Comparison of ENCODE assay signal across 8 cellular contexts in the genomic region with DNA sequence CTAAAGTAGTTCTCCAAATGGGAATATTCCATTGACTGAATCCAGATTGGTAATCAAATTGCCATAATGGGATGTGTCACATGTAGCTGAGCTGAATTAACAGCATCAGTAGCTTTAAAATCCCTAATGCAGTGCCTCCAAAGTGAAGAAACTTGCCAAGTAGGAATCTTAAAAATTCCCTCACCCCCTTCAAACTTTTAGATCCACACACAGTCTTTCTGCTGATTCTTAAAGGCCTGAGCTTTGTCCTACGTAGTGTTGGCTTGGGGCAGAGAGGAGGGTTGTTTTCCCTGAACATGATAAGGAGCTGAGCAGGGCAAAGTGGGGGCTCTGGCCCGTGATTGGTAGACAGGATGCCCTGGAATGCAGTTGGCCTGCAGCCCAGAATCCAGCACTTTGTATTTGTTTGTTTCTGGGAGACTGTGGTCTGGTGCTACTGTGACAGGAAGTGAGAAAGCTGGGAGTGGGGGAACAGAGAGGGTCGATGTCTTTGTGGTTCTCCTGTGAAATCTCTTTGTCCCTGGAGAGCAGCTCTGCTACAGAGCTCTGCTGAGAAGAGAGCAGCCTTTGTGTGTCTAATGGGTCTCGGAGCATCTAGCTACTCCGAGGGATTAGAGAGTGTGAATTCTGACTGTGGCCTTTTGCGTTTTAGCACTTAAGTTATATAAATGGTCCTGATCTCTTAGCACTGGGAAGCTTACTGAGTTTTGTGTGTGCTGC. TPM values are rescaled to one million over a fixed set of nuclear protein-coding genes. Genes with fewer than 3 reads are reported as not detected.
DNase-seq lines count a peak whose midpoint lies in the region; ATAC-seq, FAIRE-seq and TF ChIP-seq lines count a peak whose summit lies in the region.

No MANE protein-coding gene starts in this region.

- H3K27me3 ChIP-seq in PC-9 (ENCODE audit: insufficient read depth, low read depth) (no peaks in the 10 kb centered on the region), endothelial cell of umbilical vein (ENCODE audit: control insufficient read depth in 2 of 2, insufficient read depth in 2 of 2, low read length in 2 of 2) (no peaks in the 10 kb centered on the region)
- no peaks in the 10 kb centered on the region for H3K27me3 ChIP-seq in CD4-positive, alpha-beta T cell (ENCODE audit: control insufficient read depth, insufficient read depth, low read length)

- H3K4me1 Mint-ChIP-seq in activated CD4-positive, alpha-beta T cell treated with anti-CD3 and anti-CD28 coated beads for 36 hours = peaks cover 17% of the 10 kb centered on the region
- H3K4me1 Mint-ChIP-seq in CD4-positive, alpha-beta T cell (ENCODE audit: low read depth) = peaks cover 41% of the 10 kb centered on the region

- H3K4me2 ChIP-seq in PC-9 (peak overlapping the region; percentile 91), endothelial cell of umbilical vein (ENCODE audit: insufficient read depth, low read length) (peak overlapping the region; percentile 99)

- no peaks in the 10 kb centered on the region for H3K36me3 Mint-ChIP-seq in activated CD4-positive, alpha-beta T cell treated with anti-CD3 and anti-CD28 coated beads for 36 hours (ENCODE audit: low read depth)
- no peaks in the 10 kb centered on the region for H3K36me3 Mint-ChIP-seq in CD4-positive, alpha-beta T cell (ENCODE audit: low read depth)

- no peak overlapping the region for H2AFZ ChIP-seq in PC-9
- no peak overlapping the region for H2AFZ ChIP-seq in endothelial cell of umbilical vein (ENCODE audit: low read depth, low read length)

- CTCF ChIA-PET in PC-9 (lab: Charles Lee) = interaction anchor here (2.4 to 3.2 kb wide), 2 partner anchors 17 to 22 kb away, joined by 10 to 38 read pairs; a partner anchor contains a TSS
- CTCF ChIA-PET in endothelial cell of umbilical vein (lab: Charles Lee) = interaction anchor here (0.9 to 9.0 kb wide), 8 partner anchors 10 to 507 kb away, joined by 3 to 123 read pairs (median 4); a partner anchor contains a TSS
- CTCF ChIA-PET in activated CD4-positive, alpha-beta T cell treated with anti-CD3 and anti-CD28 coated beads for 36 hours (lab: Charles Lee) = interaction anchor here (1.4 to 2.0 kb wide), 3 partner anchors 14 to 22 kb away, joined by 4 to 11 read pairs (median 7); no protein-coding TSS in a partner anchor
- CTCF ChIA-PET in CD4-positive, alpha-beta T cell (lab: Charles Lee) = interaction anchor here (1.0 kb wide), 1 partner anchor 23 kb away, joined by 3 read pairs; no protein-coding TSS in a partner anchor

- 0 to 9% methylated on average over 3 to 4 of the region's 6 CpGs for WGBS in mesodermal cell (ENCODE audit: insufficient coverage in 2 of 2), 2 experiments

- H3K9me3 Mint-ChIP-seq in activated CD4-positive, alpha-beta T cell treated with anti-CD3 and anti-CD28 coated beads for 36 hours (ENCODE audit: low read depth) = no peaks in the 10 kb centered on the region
- no peaks in the 10 kb centered on the region for H3K9me3 Mint-ChIP-seq in CD4-positive, alpha-beta T cell

- H3K79me2 ChIP-seq in PC-9 (ENCODE audit: low read depth) (peaks cover 93% of the 10 kb centered on the region), endothelial cell of umbilical vein (ENCODE audit: control insufficient read depth, insufficient read depth, low read length) (peaks cover 92% of the 10 kb centered on the region)

- peak overlapping the region; percentile 86 for H3K9ac ChIP-seq in endothelial cell of umbilical vein (replicated peaks; ENCODE audit: extremely low read depth, insufficient read depth, low read length)

- H3K4me3 ChIP-seq in PC-9 = peak overlapping the region; percentile 50; the same call in 1 of the 2 replicates
- peak overlapping the region in 1 of 3 experiments; percentile 56 for H3K4me3 ChIP-seq in endothelial cell of umbilical vein (replicated peaks in 1 of 3; ENCODE audit: insufficient read depth in 1 of 3, low read depth in 1 of 3, low read length in 3 of 3)
- peak overlapping the region; percentile 18 for H3K4me3 ChIP-seq in mesodermal cell (ENCODE audit: extremely low read depth, insufficient read depth, low read length, poor library complexity, severe bottlenecking)

- no TSS peak for BruUV-seq in PC-9 (replicated peaks; lab: Mats Ljungman, UMichigan)
- BruUV-seq in endothelial cell of umbilical vein (replicated peaks; lab: Mats Ljungman, UMichigan) = TSS peak; percentile 84

- H4K20me1 ChIP-seq in PC-9 (ENCODE audit: insufficient read depth) (no peaks in the 10 kb centered on the region), endothelial cell of umbilical vein (replicated peaks; ENCODE audit: control insufficient read depth, extremely low read depth, insufficient read depth, low read length) (no peaks in the 10 kb centered on the region)

- H3K9me3 ChIP-seq in PC-9 (ENCODE audit: insufficient read depth, low read depth) = no peaks in the 10 kb centered on the region
- no peaks in the 10 kb centered on the region for H3K9me3 ChIP-seq in endothelial cell of umbilical vein (replicated peaks; ENCODE audit: control insufficient read depth, insufficient read depth, low read length)
- H3K9me3 ChIP-seq in mesodermal cell (ENCODE audit: control insufficient read depth, low read length) = no peaks in the 10 kb centered on the region
- no peaks in the 10 kb centered on the region for H3K9me3 ChIP-seq in CD4-positive, alpha-beta T cell (ENCODE audit: control insufficient read depth, low read length)

- TF ChIP-seq POLR2A in H54 (IDR thresholded peaks at IDR 0.05; ENCODE audit: low read depth, low read length) = no peak
- TF ChIP-seq POLR2A in endothelial cell of umbilical vein (IDR thresholded peaks at IDR 0.05; ENCODE audit: low read depth, low read length) = peak; percentile 93

- H3F3A ChIP-seq in PC-9 (ENCODE audit: insufficient read depth, low read depth) = peaks cover 81% of the 10 kb centered on the region

- TF ChIP-seq CTCF in PC-9 (conservative IDR thresholded peaks at IDR 0.05) = no peak
- no peak for TF ChIP-seq CTCF in endothelial cell of umbilical vein (IDR thresholded peaks at IDR 0.05; ENCODE audit: extremely low read depth in 1 of 2, insufficient read depth in 1 of 2, low read depth in 1 of 2, low read length in 2 of 2)
- no peak for TF ChIP-seq CTCF in CD4-positive, alpha-beta T cell (IDR thresholded peaks at IDR 0.05)

- no peaks in the 10 kb centered on the region for H3K9me2 ChIP-seq in PC-9 (ENCODE audit: insufficient read depth)

- H3K4me1 ChIP-seq in PC-9 (replicated peaks; ENCODE audit: insufficient read depth) (peaks cover 93% of the 10 kb centered on the region), endothelial cell of umbilical vein (ENCODE audit: control insufficient read depth, extremely low read depth, insufficient read depth, low read length) (peaks cover 81% of the 10 kb centered on the region), mesodermal cell (ENCODE audit: control insufficient read depth, insufficient read depth, low read length, poor library complexity, severe bottlenecking) (peaks cover 73% of the 10 kb centered on the region)

- POLR2A ChIA-PET in PC-9 (lab: Charles Lee; ENCODE audit: unreplicated experiment) = interaction anchor here (0.5 to 1.8 kb wide), 10 partner anchors 15 to 1394 kb away, joined by 3 to 38 read pairs (median 5); a partner anchor contains a TSS
- POLR2A ChIA-PET in endothelial cell of umbilical vein (lab: Charles Lee) = interaction anchor here (0.6 to 2.4 kb wide), 14 partner anchors 9 to 66 kb away, joined by 3 to 15 read pairs (median 4); a partner anchor contains a TSS
- POLR2A ChIA-PET in activated CD4-positive, alpha-beta T cell treated with anti-CD3 and anti-CD28 coated beads for 36 hours (lab: Charles Lee) = no interaction called here
- POLR2A ChIA-PET in CD4-positive, alpha-beta T cell (lab: Charles Lee) = interaction anchor here (0.6 to 1.1 kb wide), 2 partner anchors 17 to 377 kb away, joined by 3 read pairs; a partner anchor contains a TSS

- dilution Hi-C loops in endothelial cell of umbilical vein (cut with MboI; ENCODE audit: extremely low pct_ligation_motif_present, low sequenced_read_pairs) = no loop called here

- intact Hi-C loops in PC-9 (cut with micrococcal nuclease; ENCODE audit: unreplicated experiment) = loop anchor here (1.0 to 10.0 kb wide), 5 partner anchors 17 to 1776 kb away; a partner anchor contains a TSS
- intact Hi-C loops in endothelial cell of umbilical vein (cut with micrococcal nuclease) = loop anchor here (1.0 to 5.0 kb wide), 7 partner anchors 14 to 1364 kb away; a partner anchor contains a TSS
- intact Hi-C loops in activated CD4-positive, alpha-beta T cell treated with anti-CD3 and anti-CD28 coated beads for 36 hours (cut with DNase I, micrococcal nuclease) = no loop called here
- intact Hi-C loops in CD4-positive, alpha-beta T cell (cut with DNase I, micrococcal nuclease) = no loop called here

- H3K27ac ChIP-seq in PC-9 = peak overlapping the region; percentile 93
- peak overlapping the region; percentile 91 for H3K27ac ChIP-seq in endothelial cell of umbilical vein (ENCODE audit: insufficient read depth, low read depth, low read length)
- peak overlapping the region; percentile 100 for H3K27ac ChIP-seq in mesodermal cell (ENCODE audit: low read depth, low read length, severe bottlenecking)
- no peak overlapping the region for H3K27ac ChIP-seq in CD4-positive, alpha-beta T cell (ENCODE audit: low read depth, low read length)

- no peak overlapping the region for H3K27ac Mint-ChIP-seq in activated CD4-positive, alpha-beta T cell treated with anti-CD3 and anti-CD28 coated beads for 36 hours
- no peak overlapping the region for H3K27ac Mint-ChIP-seq in CD4-positive, alpha-beta T cell

- FAIRE-seq in H54 (lab: Jason Lieb, UNC) (peak; percentile 61), endothelial cell of umbilical vein (lab: Jason Lieb, UNC) (peak; percentile 94)

- DNase-seq in H54 (ENCODE audit: insufficient read length, low spot score) = peak; percentile 67
- peak; percentile 98 to 99 for DNase-seq in PC-9
- peak; percentile 100 for DNase-seq in endothelial cell of umbilical vein (ENCODE audit: low read depth, low spot score)
- DNase-seq in ureter (ENCODE audit: low spot score) = peak; percentile 91
- DNase-seq in activated CD4-positive, alpha-beta T cell treated with anti-CD3 and anti-CD28 coated beads for 36 hours = no peak
- no peak for DNase-seq in CD4-positive, alpha-beta T cell

- ATAC-seq in activated CD4-positive, alpha-beta T cell treated with anti-CD3 and anti-CD28 coated beads for 36 hours = no peak
- ATAC-seq in GM19035 (IDR thresholded peaks at IDR 0.05; ENCODE audit: unreplicated experiment) = no peak
- no peak for ATAC-seq in CD4-positive, alpha-beta T cell (ENCODE audit: poor library complexity)

- no peaks in the 10 kb centered on the region for H3K9me1 ChIP-seq in endothelial cell of umbilical vein (replicated peaks; ENCODE audit: control insufficient read depth, extremely low read depth, insufficient read depth, low read length)

- peaks cover 11% of the 10 kb centered on the region; the same call in 1 of the 2 replicates for H3K36me3 ChIP-seq in PC-9 (ENCODE audit: low read depth)
- no peaks in the 10 kb centered on the region for H3K36me3 ChIP-seq in endothelial cell of umbilical vein (ENCODE audit: control insufficient read depth in 2 of 2, extremely low read depth in 1 of 2, insufficient read depth in 2 of 2, low read length in 2 of 2)
- peaks cover 17% of the 10 kb centered on the region for H3K36me3 ChIP-seq in mesodermal cell (ENCODE audit: control insufficient read depth, insufficient read depth, low read length)

- H3K27me3 Mint-ChIP-seq in activated CD4-positive, alpha-beta T cell treated with anti-CD3 and anti-CD28 coated beads for 36 hours = no peaks in the 10 kb centered on the region
- no peaks in the 10 kb centered on the region for H3K27me3 Mint-ChIP-seq in CD4-positive, alpha-beta T cell

- H3K4me3 Mint-ChIP-seq in activated CD4-positive, alpha-beta T cell treated with anti-CD3 and anti-CD28 coated beads for 36 hours = no peak overlapping the region
- no peak overlapping the region for H3K4me3 Mint-ChIP-seq in CD4-positive, alpha-beta T cell

RNA-seq across cellular contexts. Expression of a gene that starts 16.9 kb away (rescaled TPM):
- total RNA-seq in PC-9 (2021) (340 and 413 TPM in 2 replicates), endothelial cell of umbilical vein (268 and 285 TPM in 2 replicates), ureter (426 TPM)
- polyA plus RNA-seq in endothelial cell of umbilical vein = 132 and 152 TPM in 2 replicates
- polyA plus RNA-seq in endothelial cell of umbilical vein (2011; cell fraction: cytosol; rRNA removed) = 127 TPM in 2 replicates
- polyA plus RNA-seq in endothelial cell of umbilical vein (2011; cell fraction: nucleus; rRNA removed) = 222 and 251 TPM in 2 replicates
- 181 and 184 TPM in 2 replicates for polyA plus RNA-seq in endothelial cell of umbilical vein (2012)
- polyA minus RNA-seq in endothelial cell of umbilical vein = 814 and 870 TPM in 2 replicates
- polyA minus RNA-seq in endothelial cell of umbilical vein (2011; cell fraction: cytosol; rRNA and poly(A)+ RNA removed) = 56.8 TPM
- polyA minus RNA-seq in endothelial cell of umbilical vein (2011; cell fraction: nucleus; rRNA and poly(A)+ RNA removed) = 301 and 360 TPM in 2 replicates
- 149 TPM for polyA plus RNA-seq in mesodermal cell (2013, experiment 1 of 2)
- 130 TPM for polyA plus RNA-seq in mesodermal cell (2013, experiment 2 of 2)
- 1 to 10 TPM; 6.7 to 7.4 TPM for total RNA-seq in activated CD4-positive, alpha-beta T cell treated with anti-CD3 and anti-CD28 coated beads for 36 hours
- 10 to 100 TPM; 12.4 to 12.5 TPM for total RNA-seq in CD4-positive, alpha-beta T cell

RNA-seq across cellular contexts. Expression of a gene that starts 26.9 kb away (rescaled TPM):
- total RNA-seq in PC-9 (2021) (not detected in 2 replicates), endothelial cell of umbilical vein (not detected in 2 replicates), ureter (not detected)
- not detected in 2 replicates for polyA plus RNA-seq in endothelial cell of umbilical vein
- polyA plus RNA-seq in endothelial cell of umbilical vein (2011; cell fraction: cytosol; rRNA removed) = not detected in 2 replicates
- polyA plus RNA-seq in endothelial cell of umbilical vein (2011; cell fraction: nucleus; rRNA removed) = not detected in 2 replicates
- 0.07 TPM in 1 of 2 replicates, not detected in the other for polyA plus RNA-seq in endothelial cell of umbilical vein (2012)
- not detected in 2 replicates for polyA minus RNA-seq in endothelial cell of umbilical vein
- not detected for polyA minus RNA-seq in endothelial cell of umbilical vein (2011; cell fraction: cytosol; rRNA and poly(A)+ RNA removed)
- polyA minus RNA-seq in endothelial cell of umbilical vein (2011; cell fraction: nucleus; rRNA and poly(A)+ RNA removed) = not detected in 2 replicates
- not detected for polyA plus RNA-seq in mesodermal cell (2013, experiment 1 of 2)
- not detected for polyA plus RNA-seq in mesodermal cell (2013, experiment 2 of 2)
- total RNA-seq in activated CD4-positive, alpha-beta T cell treated with anti-CD3 and anti-CD28 coated beads for 36 hours = not detected
- not detected for total RNA-seq in CD4-positive, alpha-beta T cell

RNA-seq across cellular contexts. Expression of a gene that starts 37.2 kb away (rescaled TPM):
- 211 and 318 TPM in 2 replicates for total RNA-seq in PC-9 (2021)
- total RNA-seq in endothelial cell of umbilical vein = 161 and 167 TPM in 2 replicates
- polyA plus RNA-seq in endothelial cell of umbilical vein = 218 and 247 TPM in 2 replicates
- 118 and 162 TPM in 2 replicates for polyA plus RNA-seq in endothelial cell of umbilical vein (2011; cell fraction: cytosol; rRNA removed)
- 66.1 and 97.0 TPM in 2 replicates for polyA plus RNA-seq in endothelial cell of umbilical vein (2011; cell fraction: nucleus; rRNA removed)
- polyA plus RNA-seq in endothelial cell of umbilical vein (2012) = 120 and 149 TPM in 2 replicates
- polyA minus RNA-seq in endothelial cell of umbilical vein = 21.4 and 25.1 TPM in 2 replicates
- polyA minus RNA-seq in endothelial cell of umbilical vein (2011; cell fraction: cytosol; rRNA and poly(A)+ RNA removed) = 41.6 TPM
- polyA minus RNA-seq in endothelial cell of umbilical vein (2011; cell fraction: nucleus; rRNA and poly(A)+ RNA removed) = 26.5 and 33.3 TPM in 2 replicates
- 138 TPM for polyA plus RNA-seq in mesodermal cell (2013, experiment 1 of 2)
- 118 TPM for polyA plus RNA-seq in mesodermal cell (2013, experiment 2 of 2)
- total RNA-seq in ureter = 111 TPM
- 100 to 1,000 TPM; 117 to 244 TPM for total RNA-seq in activated CD4-positive, alpha-beta T cell treated with anti-CD3 and anti-CD28 coated beads for 36 hours
- 10 to 100 TPM; 48.0 to 48.5 TPM for total RNA-seq in CD4-positive, alpha-beta T cell

Comparison
In these comparisons a context has a peak if more than half of its experiments do, and no peak if none do; other contexts are left out.
1. DNase-seq: peak in H54 (single experiment), PC-9 (2 of 2), endothelial cell of umbilical vein (single experiment) and ureter (single experiment); none in activated CD4-positive, alpha-beta T cell treated with anti-CD3 and anti-CD28 coated beads for 36 hours (single experiment) and CD4-positive, alpha-beta T cell (0 of 10).
2. RNA of a gene that starts 16.9 kb away (total RNA-seq): 426 TPM in ureter (single experiment), 340 to 413 TPM in PC-9 and 268 to 285 TPM in endothelial cell of umbilical vein; 12.4 to 12.5 TPM in CD4-positive, alpha-beta T cell and 6.7 to 7.4 TPM in activated CD4-positive, alpha-beta T cell treated with anti-CD3 and anti-CD28 coated beads for 36 hours; every median in the first group is over 10 times any median in the second.
3. intact Hi-C loops: an anchor here in PC-9 (1.0 to 10.0 kb wide) and endothelial cell of umbilical vein (1.0 to 5.0 kb wide); none called in activated CD4-positive, alpha-beta T cell treated with anti-CD3 and anti-CD28 coated beads for 36 hours and CD4-positive, alpha-beta T cell.